8 cellular contexts compared by ENCODE assay signal in genomic region chr2:9770308-9771100, GRCh38.
A peak's percentile ranks its signal among the peaks of the same experiment; 100 is the strongest.
DNase-seq lines count a peak whose midpoint lies in the region; ATAC-seq, FAIRE-seq and TF ChIP-seq lines count a peak whose summit lies in the region.

No MANE protein-coding gene starts in this region.

- POLR2A ChIA-PET in activated CD8-positive, alpha-beta T cell treated with anti-CD3 and anti-CD28 coated beads, Interleukin-2, amount 10 ng/mL, durations not matched to agents 7 days and 5 days (lab: Charles Lee): interaction anchor here (1.2 to 1.6 kb wide), 4 partner anchors 9 to 140 kb away, joined by 3 to 4 read pairs (median 3); partner anchors contain the start of gene YWHAQ

- H3K9ac ChIP-seq in BLaER1: 0 out of 2 replicates have a peak overlapping the region, but pooled peaks have one; percentile 11

- TF ChIP-seq POLR2A in H54 (IDR thresholded peaks at IDR 0.05; ENCODE audit: low read depth, low read length): no peak
- no peak for TF ChIP-seq POLR2A in transverse colon (IDR thresholded peaks at IDR 0.05)

- DNase-seq in H54 (ENCODE audit: insufficient read length, low spot score): peak; percentile 63
- DNase-seq in NCI-H526 (lab: John Stamatoyannopoulos, UW): peak; percentile 75 to 86
- peak; percentile 69 for DNase-seq in activated CD8-positive, alpha-beta T cell treated with anti-CD3 and anti-CD28 coated beads, Interleukin-2, amount 10 ng/mL, durations not matched to agents 7 days and 5 days
- no peak for DNase-seq in epithelial cell of proximal tubule (ENCODE audit: low read depth)
- DNase-seq in middle frontal gyrus (ENCODE audit: extremely low spot score, low spot score): peak; percentile 76
- peak; percentile 74 for DNase-seq in transverse colon

- TF ChIP-seq EP300 in transverse colon (IDR thresholded peaks at IDR 0.05; ENCODE audit: low read depth): no peak

- no peak for FAIRE-seq in H54 (lab: Jason Lieb, UNC)

- H3K4me2 ChIP-seq in BLaER1: peak overlapping the region; percentile 91

- in situ Hi-C loops in transverse colon (cut with MboI; ENCODE audit: low pct_ligation_motif_present in 1 of 4, low pct_unique_long_range_greater_than_20kb in 1 of 4, low sequenced_read_pairs in 3 of 4): no loop called here

- H3K4me3 ChIP-seq in BLaER1 (no peak overlapping the region), epithelial cell of proximal tubule (ENCODE audit: low read depth, low read length) (no peak overlapping the region), transverse colon (no peak overlapping the region)

- ATAC-seq in activated CD8-positive, alpha-beta T cell treated with anti-CD3 and anti-CD28 coated beads, Interleukin-2, amount 10 ng/mL, durations not matched to agents 7 days and 5 days: peak; percentile 69
- no peak for ATAC-seq in GM21529 (IDR thresholded peaks at IDR 0.05; ENCODE audit: unreplicated experiment)

- H3K4me1 Mint-ChIP-seq in activated CD8-positive, alpha-beta T cell treated with anti-CD3 and anti-CD28 coated beads, Interleukin-2, amount 10 ng/mL, durations not matched to agents 7 days and 5 days (ENCODE audit: low read depth): peaks cover 9% of the 10 kb centered on the region

- no peaks in the 10 kb centered on the region for H3K36me3 Mint-ChIP-seq in activated CD8-positive, alpha-beta T cell treated with anti-CD3 and anti-CD28 coated beads, Interleukin-2, amount 10 ng/mL, durations not matched to agents 7 days and 5 days (ENCODE audit: low read depth)

- intact Hi-C loops in transverse colon (cut with DNase I; ENCODE audit: low total_unique reads): no loop called here

- no peaks in the 10 kb centered on the region for H3K27me3 ChIP-seq in BLaER1
- no peaks in the 10 kb centered on the region for H3K27me3 ChIP-seq in transverse colon

- TF ChIP-seq CTCF in epithelial cell of proximal tubule (conservative IDR thresholded peaks at IDR 0.05; ENCODE audit: low read depth, low read length) (peak; percentile 79), transverse colon (IDR thresholded peaks at IDR 0.05) (peak; percentile 56 to 73 (median 69))

- 60% methylated on average over 27 of the region's 27 CpGs; no CpG with 5 or more reads in 1 of the 2 donors for WGBS in transverse colon (ENCODE audit: low coverage in 1 of 2), 2 donors

- H3K27ac ChIP-seq in BLaER1 (peak overlapping the region; percentile 25), transverse colon (no peak overlapping the region)

- H3K4me3 Mint-ChIP-seq in activated CD8-positive, alpha-beta T cell treated with anti-CD3 and anti-CD28 coated beads, Interleukin-2, amount 10 ng/mL, durations not matched to agents 7 days and 5 days: no peak overlapping the region

- no peaks in the 10 kb centered on the region for H3K36me3 ChIP-seq in BLaER1
- H3K36me3 ChIP-seq in transverse colon: no peaks in the 10 kb centered on the region

- H4K20me1 ChIP-seq in BLaER1: no peaks in the 10 kb centered on the region

- H3K9me3 Mint-ChIP-seq in activated CD8-positive, alpha-beta T cell treated with anti-CD3 and anti-CD28 coated beads, Interleukin-2, amount 10 ng/mL, durations not matched to agents 7 days and 5 days (ENCODE audit: insufficient read depth): no peaks in the 10 kb centered on the region

- peaks cover 8% of the 10 kb centered on the region for H3K27me3 Mint-ChIP-seq in activated CD8-positive, alpha-beta T cell treated with anti-CD3 and anti-CD28 coated beads, Interleukin-2, amount 10 ng/mL, durations not matched to agents 7 days and 5 days (ENCODE audit: low read depth)

- H3K9me3 ChIP-seq in BLaER1 (peaks cover 10% of the 10 kb centered on the region; the same call in 1 of the 2 replicates), transverse colon (no peaks in the 10 kb centered on the region)

- CTCF ChIA-PET in activated CD8-positive, alpha-beta T cell treated with anti-CD3 and anti-CD28 coated beads, Interleukin-2, amount 10 ng/mL, durations not matched to agents 7 days and 5 days (lab: Charles Lee): interaction anchor here (1.0 to 6.9 kb wide), 20 partner anchors 9 to 664 kb away, joined by 3 to 65 read pairs (median 6); no protein-coding TSS in a partner anchor

- H3K4me1 ChIP-seq in BLaER1: peaks cover 100% of the 10 kb centered on the region
- peaks cover 3 to 29% (median 11%) of the 10 kb centered on the region in 4 donors for H3K4me1 ChIP-seq in transverse colon

- H3K27ac Mint-ChIP-seq in activated CD8-positive, alpha-beta T cell treated with anti-CD3 and anti-CD28 coated beads, Interleukin-2, amount 10 ng/mL, durations not matched to agents 7 days and 5 days: peak overlapping the region; percentile 60
